Comparison of ENCODE assay signal across 8 cellular contexts in genomic region chr11:34051349-34052035, GRCh38. TPM values are rescaled to one million over a fixed set of nuclear protein-coding genes. Genes with fewer than 3 reads are reported as not detected.
A peak's percentile ranks its signal among the peaks of the same experiment; 100 is the strongest.
DNase-seq lines count a peak whose midpoint lies in the region; ATAC-seq and TF ChIP-seq lines count a peak whose summit lies in the region.

CAPRIN1 (plus strand) TSS chr11:34051731; CDS start chr11:34052421, 690 bp downstream.

- H3K9ac ChIP-seq in colonic mucosa (ENCODE audit: low read depth in 2 of 2, low read length in 2 of 2) = peak within 1 kb of the TSS; percentile 93 to 100

- peak; percentile 53 for ATAC-seq in HG03460 (IDR thresholded peaks at IDR 0.05; ENCODE audit: unreplicated experiment)
- peak; percentile 84 for ATAC-seq in left colon

- TF ChIP-seq CTCF in colonic mucosa (IDR thresholded peaks at IDR 0.05) = no peak

- DNase-seq in AML-193 (lab: John Stamatoyannopoulos, UW) = peak; percentile 81 to 92
- DNase-seq in GM19240 (ENCODE audit: insufficient read length, low spot score) = peak; percentile 85
- peak; percentile 96 to 99 for DNase-seq in NCI-H526 (lab: John Stamatoyannopoulos, UW)
- DNase-seq in activated CD4-positive, alpha-beta T cell treated with anti-CD3 and anti-CD28 coated beads for 48 hours = peak; percentile 89
- peak; percentile 88 for DNase-seq in colonic mucosa
- DNase-seq in left colon = peak; percentile 89 to 91
- peak; percentile 72 to 77 for DNase-seq in stimulated activated CD4-positive, alpha-beta T cell treated with anti-CD3 and anti-CD28 coated beads, Interleukin-1b, Interleukin-23, amount 100 ng/mL, for 4 hours (ENCODE audit: low read depth in 2 of 2)

- peak within 1 kb of the TSS; percentile 98 for H3K4me3 ChIP-seq in colonic mucosa

- peaks cover 19% of the 10 kb centered on the region for H3K4me1 ChIP-seq in colonic mucosa

- no peaks in the 10 kb centered on the region for H3K36me3 ChIP-seq in colonic mucosa

- no peaks in the 10 kb centered on the region for H3K27me3 ChIP-seq in colonic mucosa

- no peaks in the 10 kb centered on the region for H3K9me3 ChIP-seq in colonic mucosa

- peak within 1 kb of the TSS; percentile 99 for H3K27ac ChIP-seq in colonic mucosa

- intact Hi-C loops in colonic mucosa (cut with DNase I) (no loop called here), left colon (cut with DNase I, micrococcal nuclease) (loop anchor here in 1 of 2 donors (5.0 kb wide), 1 partner anchor 56 kb away; the partner anchor contains the start of gene NAT10)

RNA-seq across cellular contexts. Expression of gene CAPRIN1, which starts in this region (rescaled TPM):
- total RNA-seq in colonic mucosa = 100 to 1,000 TPM; 182 to 274 TPM
- 100 to 1,000 TPM; 150 to 166 TPM for total RNA-seq in left colon

Comparison
In these comparisons a context has a peak if more than half of its experiments do, and no peak if none do; other contexts are left out.
1. Peak in every context shown above with its lines: DNase-seq, ATAC-seq, H3K4me3 ChIP-seq and H3K27ac ChIP-seq.